1 cellular context compared by ENCODE assay signal in the genomic region with DNA sequence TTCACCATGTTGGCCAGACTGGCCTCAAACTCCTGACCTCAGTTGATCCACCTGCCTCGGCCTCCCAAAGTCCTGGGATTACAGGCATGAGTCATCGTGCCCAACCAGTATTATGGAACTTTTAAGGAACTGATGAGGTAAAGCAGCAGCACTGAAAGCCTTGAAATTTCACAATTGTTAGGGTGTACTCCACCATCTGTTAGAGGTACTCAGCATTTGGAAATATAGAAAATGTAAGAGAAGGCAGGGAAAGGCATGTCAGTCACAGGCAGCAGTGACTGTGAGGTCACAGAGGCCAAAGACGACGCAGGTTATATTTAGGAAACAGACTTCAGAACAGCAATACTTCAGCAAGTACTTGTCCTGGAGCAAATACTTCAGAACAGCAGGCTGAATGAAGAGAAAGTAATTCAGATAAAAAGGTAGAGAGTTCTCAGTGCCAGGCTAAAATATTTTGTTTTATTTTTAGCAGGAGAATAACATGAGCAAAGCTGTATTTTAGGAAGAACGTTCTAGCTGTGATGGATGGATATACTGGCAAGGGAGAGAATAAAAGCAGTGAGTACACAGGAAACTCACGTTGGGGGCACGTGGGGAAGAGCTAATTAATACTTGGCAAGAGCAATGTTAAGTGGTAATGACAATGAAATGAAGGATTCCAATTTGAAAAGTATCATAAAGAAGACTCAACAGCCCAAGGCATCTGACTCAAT.
TF ChIP-seq lines count a peak whose summit lies in the region.

No MANE protein-coding gene starts in this region.

TF ChIP-seq in K562, 482 proteins besides CTCF, POLR2A, EP300 and RAD21 (continued from another document and continues in another):
- TF ChIP-seq, protein P1, sequence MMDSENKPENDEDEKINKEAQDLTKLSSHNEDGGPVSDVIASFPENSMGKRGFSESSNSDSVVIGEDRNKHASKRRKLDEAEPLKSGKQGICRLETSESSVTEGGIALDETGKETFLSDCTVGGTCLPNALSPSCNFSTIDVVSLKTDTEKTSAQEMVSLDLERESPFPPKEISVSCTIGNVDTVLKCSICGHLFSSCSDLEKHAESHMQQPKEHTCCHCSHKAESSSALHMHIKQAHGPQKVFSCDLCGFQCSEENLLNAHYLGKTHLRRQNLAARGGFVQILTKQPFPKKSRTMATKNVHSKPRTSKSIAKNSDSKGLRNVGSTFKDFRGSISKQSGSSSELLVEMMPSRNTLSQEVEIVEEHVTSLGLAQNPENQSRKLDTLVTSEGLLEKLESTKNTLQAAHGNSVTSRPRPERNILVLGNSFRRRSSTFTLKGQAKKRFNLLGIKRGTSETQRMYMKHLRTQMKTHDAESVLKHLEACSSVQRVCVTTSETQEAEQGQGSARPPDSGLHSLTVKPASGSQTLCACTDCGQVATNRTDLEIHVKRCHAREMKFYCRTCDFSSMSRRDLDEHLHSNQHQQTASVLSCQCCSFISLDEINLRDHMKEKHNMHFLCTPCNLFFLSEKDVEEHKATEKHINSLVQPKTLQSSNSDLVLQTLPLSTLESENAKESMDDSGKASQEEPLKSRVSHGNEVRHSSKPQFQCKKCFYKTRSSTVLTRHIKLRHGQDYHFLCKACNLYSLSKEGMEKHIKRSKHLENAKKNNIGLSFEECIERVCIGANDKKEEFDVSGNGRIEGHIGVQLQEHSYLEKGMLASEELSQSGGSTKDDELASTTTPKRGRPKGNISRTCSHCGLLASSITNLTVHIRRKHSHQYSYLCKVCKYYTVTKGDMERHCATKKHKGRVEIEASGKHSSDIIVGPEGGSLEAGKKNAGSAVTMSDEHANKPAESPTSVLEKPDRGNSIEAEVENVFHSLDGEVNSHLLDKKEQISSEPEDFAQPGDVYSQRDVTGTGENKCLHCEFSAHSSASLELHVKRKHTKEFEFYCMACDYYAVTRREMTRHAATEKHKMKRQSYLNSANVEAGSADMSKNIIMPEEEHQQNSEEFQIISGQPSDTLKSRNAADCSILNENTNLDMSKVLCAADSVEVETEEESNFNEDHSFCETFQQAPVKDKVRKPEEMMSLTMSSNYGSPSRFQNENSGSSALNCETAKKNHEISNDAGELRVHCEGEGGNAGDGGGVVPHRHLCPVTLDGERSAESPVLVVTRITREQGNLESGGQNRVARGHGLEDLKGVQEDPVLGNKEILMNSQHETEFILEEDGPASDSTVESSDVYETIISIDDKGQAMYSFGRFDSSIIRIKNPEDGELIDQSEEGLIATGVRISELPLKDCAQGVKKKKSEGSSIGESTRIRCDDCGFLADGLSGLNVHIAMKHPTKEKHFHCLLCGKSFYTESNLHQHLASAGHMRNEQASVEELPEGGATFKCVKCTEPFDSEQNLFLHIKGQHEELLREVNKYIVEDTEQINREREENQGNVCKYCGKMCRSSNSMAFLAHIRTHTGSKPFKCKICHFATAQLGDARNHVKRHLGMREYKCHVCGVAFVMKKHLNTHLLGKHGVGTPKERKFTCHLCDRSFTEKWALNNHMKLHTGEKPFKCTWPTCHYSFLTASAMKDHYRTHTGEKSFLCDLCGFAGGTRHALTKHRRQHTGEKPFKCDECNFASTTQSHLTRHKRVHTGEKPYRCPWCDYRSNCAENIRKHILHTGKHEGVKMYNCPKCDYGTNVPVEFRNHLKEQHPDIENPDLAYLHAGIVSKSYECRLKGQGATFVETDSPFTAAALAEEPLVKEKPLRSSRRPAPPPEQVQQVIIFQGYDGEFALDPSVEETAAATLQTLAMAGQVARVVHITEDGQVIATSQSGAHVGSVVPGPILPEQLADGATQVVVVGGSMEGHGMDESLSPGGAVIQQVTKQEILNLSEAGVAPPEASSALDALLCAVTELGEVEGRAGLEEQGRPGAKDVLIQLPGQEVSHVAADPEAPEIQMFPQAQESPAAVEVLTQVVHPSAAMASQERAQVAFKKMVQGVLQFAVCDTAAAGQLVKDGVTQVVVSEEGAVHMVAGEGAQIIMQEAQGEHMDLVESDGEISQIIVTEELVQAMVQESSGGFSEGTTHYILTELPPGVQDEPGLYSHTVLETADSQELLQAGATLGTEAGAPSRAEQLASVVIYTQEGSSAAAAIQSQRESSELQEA (IDR thresholded peaks at IDR 0.05; ENCODE audit: low read depth), result no peak
- TF ChIP-seq FOSL1 (tag; conservative IDR thresholded peaks at IDR 0.05) (peak; percentile 51; the same call in 1 of the 2 replicates), NR2C2 (CRISPR knock-in tag; IDR thresholded peaks at IDR 0.05) (no peak), NR2C2 (tag; IDR thresholded peaks at IDR 0.05) (no peak), ZNF121 (CRISPR knock-in tag; conservative IDR thresholded peaks at IDR 0.05) (no peak), ZNF75A (CRISPR knock-in tag; IDR thresholded peaks at IDR 0.05) (no peak), STAT5B (CRISPR knock-in tag; IDR thresholded peaks at IDR 0.05) (no peak), CEBPG (CRISPR knock-in tag; IDR thresholded peaks at IDR 0.05) (no peak), CEBPG (tag; conservative IDR thresholded peaks at IDR 0.05 in 1 of 2, IDR thresholded peaks at IDR 0.05 in 1 of 2) (peak; percentile 16 to 54; a peak in 2 of 4 replicates), ZNF695 (CRISPR knock-in tag; IDR thresholded peaks at IDR 0.05) (no peak), CEBPB (tag; IDR thresholded peaks at IDR 0.05) (peak; percentile 44; the same call in 1 of the 2 replicates), RCOR1 (IDR thresholded peaks at IDR 0.05; ENCODE audit: borderline replicate concordance in 1 of 2, low read depth in 2 of 2, low read length in 2 of 2) (no peak), RHOXF2B (CRISPR knock-in tag; conservative IDR thresholded peaks at IDR 0.05) (no peak), JUND (IDR thresholded peaks at IDR 0.05; ENCODE audit: borderline replicate concordance, low read depth, low read length) (no peak; the same call in 1 of the 2 replicates), JUND (tag; IDR thresholded peaks at IDR 0.05; ENCODE audit: borderline replicate concordance, low read depth, low read length) (0 out of 3 replicates have a peak, but pooled peaks have one; percentile 34), ILF3 (IDR thresholded peaks at IDR 0.05; ENCODE audit: borderline replicate concordance) (no peak), MTA3 (IDR thresholded peaks at IDR 0.05; ENCODE audit: borderline replicate concordance) (no peak), FIP1L1 (IDR thresholded peaks at IDR 0.05; ENCODE audit: low read depth, low read length, poor library complexity, severe bottlenecking) (no peak), HDAC1 (IDR thresholded peaks at IDR 0.05) (no peak)
- TF ChIP-seq, protein P2, sequence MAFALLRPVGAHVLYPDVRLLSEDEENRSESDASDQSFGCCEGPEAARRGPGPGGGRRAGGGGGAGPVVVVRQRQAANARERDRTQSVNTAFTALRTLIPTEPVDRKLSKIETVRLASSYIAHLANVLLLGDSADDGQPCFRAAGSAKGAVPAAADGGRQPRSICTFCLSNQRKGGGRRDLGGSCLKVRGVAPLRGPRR (CRISPR knock-in tag; IDR thresholded peaks at IDR 0.05), result no peak
- TF ChIP-seq, protein P3, sequence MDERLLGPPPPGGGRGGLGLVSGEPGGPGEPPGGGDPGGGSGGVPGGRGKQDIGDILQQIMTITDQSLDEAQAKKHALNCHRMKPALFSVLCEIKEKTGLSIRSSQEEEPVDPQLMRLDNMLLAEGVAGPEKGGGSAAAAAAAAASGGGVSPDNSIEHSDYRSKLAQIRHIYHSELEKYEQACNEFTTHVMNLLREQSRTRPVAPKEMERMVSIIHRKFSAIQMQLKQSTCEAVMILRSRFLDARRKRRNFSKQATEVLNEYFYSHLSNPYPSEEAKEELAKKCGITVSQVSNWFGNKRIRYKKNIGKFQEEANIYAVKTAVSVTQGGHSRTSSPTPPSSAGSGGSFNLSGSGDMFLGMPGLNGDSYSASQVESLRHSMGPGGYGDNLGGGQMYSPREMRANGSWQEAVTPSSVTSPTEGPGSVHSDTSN (CRISPR knock-in tag; IDR thresholded peaks at IDR 0.05; ENCODE audit: low read depth), result no peak
- TF ChIP-seq, protein P3 (tag; conservative IDR thresholded peaks at IDR 0.05; ENCODE audit: low read depth), result no peak
- TF ChIP-seq, protein P4, sequence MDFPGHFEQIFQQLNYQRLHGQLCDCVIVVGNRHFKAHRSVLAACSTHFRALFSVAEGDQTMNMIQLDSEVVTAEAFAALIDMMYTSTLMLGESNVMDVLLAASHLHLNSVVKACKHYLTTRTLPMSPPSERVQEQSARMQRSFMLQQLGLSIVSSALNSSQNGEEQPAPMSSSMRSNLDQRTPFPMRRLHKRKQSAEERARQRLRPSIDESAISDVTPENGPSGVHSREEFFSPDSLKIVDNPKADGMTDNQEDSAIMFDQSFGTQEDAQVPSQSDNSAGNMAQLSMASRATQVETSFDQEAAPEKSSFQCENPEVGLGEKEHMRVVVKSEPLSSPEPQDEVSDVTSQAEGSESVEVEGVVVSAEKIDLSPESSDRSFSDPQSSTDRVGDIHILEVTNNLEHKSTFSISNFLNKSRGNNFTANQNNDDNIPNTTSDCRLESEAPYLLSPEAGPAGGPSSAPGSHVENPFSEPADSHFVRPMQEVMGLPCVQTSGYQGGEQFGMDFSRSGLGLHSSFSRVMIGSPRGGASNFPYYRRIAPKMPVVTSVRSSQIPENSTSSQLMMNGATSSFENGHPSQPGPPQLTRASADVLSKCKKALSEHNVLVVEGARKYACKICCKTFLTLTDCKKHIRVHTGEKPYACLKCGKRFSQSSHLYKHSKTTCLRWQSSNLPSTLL (IDR thresholded peaks at IDR 0.05), result no peak
- TF ChIP-seq, protein P5, sequence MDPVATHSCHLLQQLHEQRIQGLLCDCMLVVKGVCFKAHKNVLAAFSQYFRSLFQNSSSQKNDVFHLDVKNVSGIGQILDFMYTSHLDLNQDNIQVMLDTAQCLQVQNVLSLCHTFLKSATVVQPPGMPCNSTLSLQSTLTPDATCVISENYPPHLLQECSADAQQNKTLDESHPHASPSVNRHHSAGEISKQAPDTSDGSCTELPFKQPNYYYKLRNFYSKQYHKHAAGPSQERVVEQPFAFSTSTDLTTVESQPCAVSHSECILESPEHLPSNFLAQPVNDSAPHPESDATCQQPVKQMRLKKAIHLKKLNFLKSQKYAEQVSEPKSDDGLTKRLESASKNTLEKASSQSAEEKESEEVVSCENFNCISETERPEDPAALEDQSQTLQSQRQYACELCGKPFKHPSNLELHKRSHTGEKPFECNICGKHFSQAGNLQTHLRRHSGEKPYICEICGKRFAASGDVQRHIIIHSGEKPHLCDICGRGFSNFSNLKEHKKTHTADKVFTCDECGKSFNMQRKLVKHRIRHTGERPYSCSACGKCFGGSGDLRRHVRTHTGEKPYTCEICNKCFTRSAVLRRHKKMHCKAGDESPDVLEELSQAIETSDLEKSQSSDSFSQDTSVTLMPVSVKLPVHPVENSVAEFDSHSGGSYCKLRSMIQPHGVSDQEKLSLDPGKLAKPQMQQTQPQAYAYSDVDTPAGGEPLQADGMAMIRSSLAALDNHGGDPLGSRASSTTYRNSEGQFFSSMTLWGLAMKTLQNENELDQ (CRISPR knock-in tag; IDR thresholded peaks at IDR 0.05; ENCODE audit: borderline replicate concordance), result no peak
- TF ChIP-seq, protein P6, sequence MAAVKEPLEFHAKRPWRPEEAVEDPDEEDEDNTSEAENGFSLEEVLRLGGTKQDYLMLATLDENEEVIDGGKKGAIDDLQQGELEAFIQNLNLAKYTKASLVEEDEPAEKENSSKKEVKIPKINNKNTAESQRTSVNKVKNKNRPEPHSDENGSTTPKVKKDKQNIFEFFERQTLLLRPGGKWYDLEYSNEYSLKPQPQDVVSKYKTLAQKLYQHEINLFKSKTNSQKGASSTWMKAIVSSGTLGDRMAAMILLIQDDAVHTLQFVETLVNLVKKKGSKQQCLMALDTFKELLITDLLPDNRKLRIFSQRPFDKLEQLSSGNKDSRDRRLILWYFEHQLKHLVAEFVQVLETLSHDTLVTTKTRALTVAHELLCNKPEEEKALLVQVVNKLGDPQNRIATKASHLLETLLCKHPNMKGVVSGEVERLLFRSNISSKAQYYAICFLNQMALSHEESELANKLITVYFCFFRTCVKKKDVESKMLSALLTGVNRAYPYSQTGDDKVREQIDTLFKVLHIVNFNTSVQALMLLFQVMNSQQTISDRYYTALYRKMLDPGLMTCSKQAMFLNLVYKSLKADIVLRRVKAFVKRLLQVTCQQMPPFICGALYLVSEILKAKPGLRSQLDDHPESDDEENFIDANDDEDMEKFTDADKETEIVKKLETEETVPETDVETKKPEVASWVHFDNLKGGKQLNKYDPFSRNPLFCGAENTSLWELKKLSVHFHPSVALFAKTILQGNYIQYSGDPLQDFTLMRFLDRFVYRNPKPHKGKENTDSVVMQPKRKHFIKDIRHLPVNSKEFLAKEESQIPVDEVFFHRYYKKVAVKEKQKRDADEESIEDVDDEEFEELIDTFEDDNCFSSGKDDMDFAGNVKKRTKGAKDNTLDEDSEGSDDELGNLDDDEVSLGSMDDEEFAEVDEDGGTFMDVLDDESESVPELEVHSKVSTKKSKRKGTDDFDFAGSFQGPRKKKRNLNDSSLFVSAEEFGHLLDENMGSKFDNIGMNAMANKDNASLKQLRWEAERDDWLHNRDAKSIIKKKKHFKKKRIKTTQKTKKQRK (IDR thresholded peaks at IDR 0.05; ENCODE audit: borderline replicate concordance, low read depth, low read length), result no peak
- TF ChIP-seq, protein P7, sequence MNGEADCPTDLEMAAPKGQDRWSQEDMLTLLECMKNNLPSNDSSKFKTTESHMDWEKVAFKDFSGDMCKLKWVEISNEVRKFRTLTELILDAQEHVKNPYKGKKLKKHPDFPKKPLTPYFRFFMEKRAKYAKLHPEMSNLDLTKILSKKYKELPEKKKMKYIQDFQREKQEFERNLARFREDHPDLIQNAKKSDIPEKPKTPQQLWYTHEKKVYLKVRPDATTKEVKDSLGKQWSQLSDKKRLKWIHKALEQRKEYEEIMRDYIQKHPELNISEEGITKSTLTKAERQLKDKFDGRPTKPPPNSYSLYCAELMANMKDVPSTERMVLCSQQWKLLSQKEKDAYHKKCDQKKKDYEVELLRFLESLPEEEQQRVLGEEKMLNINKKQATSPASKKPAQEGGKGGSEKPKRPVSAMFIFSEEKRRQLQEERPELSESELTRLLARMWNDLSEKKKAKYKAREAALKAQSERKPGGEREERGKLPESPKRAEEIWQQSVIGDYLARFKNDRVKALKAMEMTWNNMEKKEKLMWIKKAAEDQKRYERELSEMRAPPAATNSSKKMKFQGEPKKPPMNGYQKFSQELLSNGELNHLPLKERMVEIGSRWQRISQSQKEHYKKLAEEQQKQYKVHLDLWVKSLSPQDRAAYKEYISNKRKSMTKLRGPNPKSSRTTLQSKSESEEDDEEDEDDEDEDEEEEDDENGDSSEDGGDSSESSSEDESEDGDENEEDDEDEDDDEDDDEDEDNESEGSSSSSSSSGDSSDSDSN (IDR thresholded peaks at IDR 0.05; ENCODE audit: borderline replicate concordance in 1 of 2, low read depth in 2 of 2, low read length in 2 of 2), result no peak
- TF ChIP-seq, protein P8, sequence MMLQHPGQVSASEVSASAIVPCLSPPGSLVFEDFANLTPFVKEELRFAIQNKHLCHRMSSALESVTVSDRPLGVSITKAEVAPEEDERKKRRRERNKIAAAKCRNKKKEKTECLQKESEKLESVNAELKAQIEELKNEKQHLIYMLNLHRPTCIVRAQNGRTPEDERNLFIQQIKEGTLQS (IDR thresholded peaks at IDR 0.05), result peak; percentile 79
- TF ChIP-seq, protein P8 (CRISPR knock-in tag; conservative IDR thresholded peaks at IDR 0.05), result no peak
